Comparison of ENCODE assay signal across 22 cellular contexts in genomic region chr16:80029706-80030481, GRCh38.
"Had no signal": no experiment of that assay in that cellular context is flagged by ENCODE, and none has a peak within 500 bp of the region (broad histone marks: within the 10 kb centered on the region; RNA-seq: fewer than 3 reads in every experiment).

No MANE protein-coding gene starts in this region.

- H3K4me1 ChIP-seq: gastroesophageal sphincter, left lung, parathyroid adenoma, right lobe of liver had no signal

- H3K4me3 ChIP-seq: esophagus muscularis mucosa, gastroesophageal sphincter, left lung, right lobe of liver, skin epidermis, tibial artery had no signal

- DNase-seq: activated T-cell treated with anti-CD3 and anti-CD28 coated beads, Interleukin-2, amount 50 U/mL, for 1 hour; aorta; cerebellar nuclear complex; cortex of kidney; head of caudate nucleus; kidney; left lung; nephron progenitor cell; nucleus accumbens; right lobe of liver; stimulated activated CD4-positive, alpha-beta T cell treated with anti-CD3 and anti-CD28 coated beads, Interleukin-2, amount 100 ng/mL, for 24 hours; stimulated activated naive CD8-positive, alpha-beta T cell treated with anti-CD3 and anti-CD28 coated beads, Interleukin-15, amount 100 ng/mL, for 72 hours; T-helper 1 cell; tibial artery had no signal

- H3K79me2 ChIP-seq: parathyroid adenoma had no signal

- FAIRE-seq: kidney, TTC549 had no signal

- ATAC-seq: activated naive CD4-positive, alpha-beta T cell treated with anti-CD3 and anti-CD28 coated beads, Interleukin-2, amount 50 U/mL, for 72 hours; activated T-helper 17 cell treated with anti-CD3 and anti-CD28 coated beads, Interleukin-2, amount 50 U/mL, for 72 hours; gastroesophageal sphincter; stimulated activated effector memory CD8-positive, alpha-beta T cell treated with anti-CD3 and anti-CD28 coated beads, Interleukin-12 subunit alpha, Interleukin-12 subunit beta, amount 100 ng/mL, for 72 hours; stimulated activated naive CD8-positive, alpha-beta T cell treated with anti-CD3 and anti-CD28 coated beads, Interleukin-15, amount 100 ng/mL, for 72 hours had no signal

- H3K9me3 ChIP-seq: gastroesophageal sphincter, right lobe of liver, tibial artery had no signal

- H3K27me3 ChIP-seq: esophagus muscularis mucosa, gastroesophageal sphincter, left lung, right lobe of liver, tibial artery had no signal

- H3K9ac ChIP-seq: parathyroid adenoma had no signal

- H3K36me3 ChIP-seq: esophagus muscularis mucosa, gastroesophageal sphincter, left lung, right lobe of liver, tibial artery had no signal

- H3K27ac ChIP-seq: esophagus muscularis mucosa, gastroesophageal sphincter, left lung, parathyroid adenoma, right lobe of liver, tibial artery had no signal

- H2AFZ ChIP-seq: parathyroid adenoma had no signal
